Comparison of ENCODE assay signal across 8 cellular contexts in the genomic region with DNA sequence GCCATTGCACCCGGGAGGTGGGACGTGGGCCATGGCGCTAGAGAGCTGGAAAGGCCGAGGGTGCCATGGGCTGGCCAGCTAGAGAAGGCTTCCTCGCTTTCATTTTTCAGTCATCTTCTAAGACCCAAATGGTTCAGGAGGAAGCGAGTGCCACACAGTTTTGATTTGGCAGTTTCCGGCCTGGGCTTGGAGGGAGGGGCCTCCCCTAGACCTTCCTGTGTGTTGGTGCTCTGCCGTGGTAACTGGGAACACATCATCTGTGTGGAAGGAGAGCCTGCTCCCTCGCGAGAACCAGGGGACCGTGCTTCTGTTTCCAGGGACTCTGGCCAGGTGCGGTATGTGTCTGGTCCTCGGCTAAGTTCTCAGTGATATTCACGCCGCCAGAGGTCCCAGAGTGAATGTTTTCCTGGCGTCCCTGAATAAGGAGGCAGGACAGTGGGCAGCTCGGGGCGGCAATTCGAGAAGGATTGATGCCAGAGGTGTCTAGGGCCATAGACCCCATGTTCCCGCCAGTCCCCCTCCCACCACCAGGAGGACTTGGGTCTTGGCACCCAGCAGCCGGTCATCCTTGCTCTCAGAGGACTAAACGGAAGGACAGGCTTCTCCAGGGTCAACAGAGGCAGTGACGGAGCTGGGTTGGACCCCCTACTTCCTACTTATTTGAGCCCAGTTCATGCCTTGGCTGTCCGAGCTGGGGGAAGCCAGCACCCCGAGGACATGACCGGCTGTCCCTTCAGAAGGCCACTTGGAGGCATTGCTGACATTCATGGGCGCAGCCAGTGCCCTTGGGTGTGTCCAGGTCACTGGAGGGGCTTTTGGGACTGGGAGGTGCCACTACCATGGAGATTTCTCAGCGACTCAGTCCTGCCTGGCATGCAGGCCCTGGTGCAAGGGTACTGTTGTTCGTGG. TPM values are rescaled to one million over a fixed set of nuclear protein-coding genes. Genes with fewer than 3 reads are reported as not detected.
A peak's percentile ranks its signal among the peaks of the same experiment; 100 is the strongest.
DNase-seq lines count a peak whose midpoint lies in the region; ATAC-seq and TF ChIP-seq lines count a peak whose summit lies in the region.

No MANE protein-coding gene starts in this region.

- H3K27ac Mint-ChIP-seq in mesothelial cell of epicardium: no peak overlapping the region
- H3K27ac Mint-ChIP-seq in type B pancreatic cell: no peak overlapping the region

- ATAC-seq in GM18502 (IDR thresholded peaks at IDR 0.05; ENCODE audit: poor library complexity, unreplicated experiment): no peak

- peaks cover 18% of the 10 kb centered on the region for H3K27me3 Mint-ChIP-seq in mesothelial cell of epicardium (ENCODE audit: low read depth)
- peaks cover 25% of the 10 kb centered on the region for H3K27me3 Mint-ChIP-seq in type B pancreatic cell

- H3K9me3 Mint-ChIP-seq in mesothelial cell of epicardium (no peaks in the 10 kb centered on the region), type B pancreatic cell (no peaks in the 10 kb centered on the region)

- H3K4me1 Mint-ChIP-seq in mesothelial cell of epicardium (peaks cover 20% of the 10 kb centered on the region), type B pancreatic cell (ENCODE audit: unreplicated experiment) (peaks cover 16% of the 10 kb centered on the region)

- H3K4me3 Mint-ChIP-seq in mesothelial cell of epicardium (no peak overlapping the region), type B pancreatic cell (no peak overlapping the region)

- TF ChIP-seq CTCF in mesothelial cell of epicardium (IDR thresholded peaks at IDR 0.05; ENCODE audit: unreplicated experiment) (peak; percentile 20), type B pancreatic cell (conservative IDR thresholded peaks at IDR 0.05) (peak; percentile 25)

- DNase-seq in NK-92 treated with Interleukin-12 subunit alpha and Interleukin-12 subunit beta, amount 100 ng/mL, for 24 hours (lab: John Stamatoyannopoulos, UW): peak; percentile 18
- DNase-seq in NK-92 (lab: John Stamatoyannopoulos, UW; ENCODE audit: unreplicated experiment): no peak
- DNase-seq in activated T-helper 1 cell treated with anti-CD3 and anti-CD28 coated beads, Interleukin-2, amount 50 U/mL, for 16 hours (ENCODE audit: low read depth in 1 of 2, low spot score in 1 of 2): peak; percentile 24 to 46
- no peak for DNase-seq in mesothelial cell of epicardium (ENCODE audit: low spot score in 2 of 2, unreplicated experiment in 2 of 2)
- DNase-seq in type B pancreatic cell (ENCODE audit: extremely low spot score, unreplicated experiment): no peak
- DNase-seq in NCI-H1092 (lab: John Stamatoyannopoulos, UW): no peak
- DNase-seq in COLO668 (lab: John Stamatoyannopoulos, UW; ENCODE audit: unreplicated experiment): no peak

- no peaks in the 10 kb centered on the region for H3K36me3 Mint-ChIP-seq in mesothelial cell of epicardium
- no peaks in the 10 kb centered on the region for H3K36me3 Mint-ChIP-seq in type B pancreatic cell

RNA-seq across cellular contexts. Expression of a gene that starts 2.7 kb away (rescaled TPM):
- total RNA-seq in mesothelial cell of epicardium (15.6 to 16.4 TPM (median 16.4 TPM) in 3 replicates), type B pancreatic cell (ENCODE audit: low replicate concordance) (10.3 and 21.7 TPM in 2 replicates)

RNA-seq across cellular contexts. Expression of a gene that starts 50.7 kb away (rescaled TPM):
- total RNA-seq in mesothelial cell of epicardium (10.7 to 12.7 TPM (median 10.8 TPM) in 3 replicates), type B pancreatic cell (ENCODE audit: low replicate concordance) (1.7 and 7.2 TPM in 2 replicates)

Comparison
In these comparisons a context has a peak if more than half of its experiments do, and no peak if none do; other contexts are left out.
1. DNase-seq: peak in NK-92 treated with Interleukin-12 subunit alpha and Interleukin-12 subunit beta, amount 100 ng/mL, for 24 hours (single experiment) and activated T-helper 1 cell treated with anti-CD3 and anti-CD28 coated beads, Interleukin-2, amount 50 U/mL, for 16 hours (2 of 2); none in NK-92 (single experiment), mesothelial cell of epicardium (0 of 2), type B pancreatic cell (single experiment), NCI-H1092 (single experiment) and COLO668 (single experiment).